9 cellular contexts compared by ENCODE assay signal in the genomic region with DNA sequence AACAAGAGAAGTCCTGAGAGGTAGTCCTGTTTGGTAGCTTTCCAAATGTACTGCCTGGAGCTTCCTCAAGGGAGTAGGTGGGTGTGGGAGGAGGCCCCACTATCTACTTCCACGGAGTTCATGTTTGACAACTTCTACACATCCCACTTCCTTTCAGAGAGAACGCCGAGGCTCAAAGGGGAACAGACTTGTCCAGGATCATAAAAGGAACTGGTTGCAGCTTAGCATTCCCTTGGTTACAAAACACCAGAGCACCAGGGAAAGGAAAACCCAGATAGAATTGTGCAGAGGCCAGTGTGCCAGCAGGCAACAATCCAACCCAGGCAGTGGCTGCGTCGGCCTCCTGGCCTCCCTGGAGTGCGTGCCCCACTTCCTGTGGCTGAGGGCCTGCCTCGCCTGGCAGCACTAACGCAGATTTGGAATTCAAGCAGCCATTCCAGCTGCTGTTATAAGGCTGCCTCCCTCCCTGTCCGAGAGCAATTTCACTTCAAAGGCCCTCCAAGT. TPM values are rescaled to one million over a fixed set of nuclear protein-coding genes. Genes with fewer than 3 reads are reported as not detected.
A peak's percentile ranks its signal among the peaks of the same experiment; 100 is the strongest.
DNase-seq lines count a peak whose midpoint lies in the region; ATAC-seq and TF ChIP-seq lines count a peak whose summit lies in the region.
"Had no signal": no experiment of that assay in that cellular context is flagged by ENCODE, and none has a peak within 500 bp of the region (broad histone marks: within the 10 kb centered on the region; RNA-seq: fewer than 3 reads in every experiment).

No MANE protein-coding gene starts in this region.

- CTCF ChIA-PET in AG04449 (lab: Yijun Ruan, JAX) (interaction anchor here (0.8 to 1.5 kb wide), 5 partner anchors 16 to 439 kb away, joined by 3 to 4 read pairs (median 3); no protein-coding TSS in a partner anchor), IMR-90 (lab: Yijun Ruan, JAX) (no interaction called here)

- no peak overlapping the region for H3K56ac ChIP-seq in IMR-90 (ENCODE audit: extremely low read depth, insufficient read depth, low read length)

- no peak overlapping the region for H2AK9ac ChIP-seq in IMR-90 (replicated peaks; ENCODE audit: low read depth, low read length, poor library complexity)

- TF ChIP-seq POLR2A in IMR-90 (IDR thresholded peaks at IDR 0.05; ENCODE audit: low read depth, low read length): no peak

- no peak for TF ChIP-seq RAD21 in IMR-90 (IDR thresholded peaks at IDR 0.05; ENCODE audit: low read length)

- intact Hi-C loops in IMR-90 (cut with micrococcal nuclease): no loop called here

- POLR2A ChIA-PET in AG04449 (lab: Yijun Ruan, JAX): interaction anchor here (0.6 to 0.9 kb wide), 2 partner anchors 83 to 109 kb away, joined by 3 read pairs; no protein-coding TSS in a partner anchor
- POLR2A ChIA-PET in IMR-90 (lab: Charles Lee; ENCODE audit: unreplicated experiment): no interaction called here

- H2AK5ac ChIP-seq in IMR-90 (ENCODE audit: low read depth, low read length): no peak overlapping the region

- H3K4me2 ChIP-seq in IMR-90 (ENCODE audit: low read depth, low read length): no peak overlapping the region

- in situ Hi-C loops in IMR-90 (cut with MboI; ENCODE audit: low sequenced_read_pairs) (no loop called here), astrocyte of the spinal cord (cut with HindIII; ENCODE audit: low sequenced_read_pairs) (no loop called here)

- WGBS in IMR-90 (ENCODE audit: extremely low coverage in 2 of 2, insufficient read length in 1 of 2), 2 experiments: 33% methylated on average over 3 of the region's 9 CpGs; no CpG with 5 or more reads in 1 of the 2 experiments
- 13 to 18% methylated on average over 9 of the region's 9 CpGs for WGBS in lung, 2 donors

- H3K27ac ChIP-seq in IMR-90 (ENCODE audit: insufficient read depth, low read length) (no peak overlapping the region), lung (ENCODE audit: low read depth in 1 of 2, low read length in 1 of 2) (peak overlapping the region in 1 of 2 donors; percentile 16)

- no peak overlapping the region for H3K14ac ChIP-seq in IMR-90 (replicated peaks; ENCODE audit: low read depth, low read length)

- H3K4me3 ChIP-seq in AG04449 (ENCODE audit: low read depth, low read length) (no peak overlapping the region), IMR-90 (ENCODE audit: insufficient read depth, low read depth, low read length) (no peak overlapping the region), astrocyte of the spinal cord (ENCODE audit: low read depth, low read length) (no peak overlapping the region), lung (no peak overlapping the region)

- no peak overlapping the region for H3K23ac ChIP-seq in IMR-90 (ENCODE audit: low read depth, low read length)

- H3K27me3 Mint-ChIP-seq in glutamatergic neuron (ENCODE audit: unreplicated experiment): peaks cover 2% of the 10 kb centered on the region

- H3K9ac ChIP-seq in IMR-90 (ENCODE audit: low read depth, low read length): no peak overlapping the region

- H4K20me1 ChIP-seq in IMR-90 (ENCODE audit: insufficient read depth, low read length): peaks cover 20% of the 10 kb centered on the region; the same call in 1 of the 2 replicates

- TF ChIP-seq CTCF in AG04449 (IDR thresholded peaks at IDR 0.05; ENCODE audit: insufficient read depth, low read length, missing control alignments) (no peak), IMR-90 (conservative IDR thresholded peaks at IDR 0.05; ENCODE audit: low read depth, low read length) (no peak), astrocyte of the spinal cord (IDR thresholded peaks at IDR 0.05; ENCODE audit: low read depth, low read length) (no peak), lung (IDR thresholded peaks at IDR 0.05; ENCODE audit: control extremely low read depth, extremely low read depth) (no peak), glutamatergic neuron (IDR thresholded peaks at IDR 0.05; ENCODE audit: partially characterized antibody, unreplicated experiment) (no peak)

- H3K36me3 Mint-ChIP-seq in glutamatergic neuron (ENCODE audit: unreplicated experiment): no peaks in the 10 kb centered on the region

- no peak overlapping the region for H3K27ac Mint-ChIP-seq in glutamatergic neuron (ENCODE audit: unreplicated experiment)

- H3K18ac ChIP-seq in IMR-90 (ENCODE audit: low read depth, low read length): no peak overlapping the region

- peak overlapping the region; percentile 24 for H2AFZ ChIP-seq in IMR-90 (replicated peaks; ENCODE audit: low read length, poor library complexity)

- no peak overlapping the region for H4K5ac ChIP-seq in IMR-90 (ENCODE audit: low read depth, low read length)

- no peaks in the 10 kb centered on the region for H3K9me3 ChIP-seq in IMR-90 (ENCODE audit: control insufficient read depth, insufficient read depth, low read length)
- no peaks in the 10 kb centered on the region for H3K9me3 ChIP-seq in lung (ENCODE audit: control insufficient read depth in 2 of 2, insufficient read depth in 1 of 2, low read length in 1 of 2)

- 0 out of 2 replicates have a peak, but pooled peaks cover 3% of the 10 kb centered on the region for H3K9me1 ChIP-seq in IMR-90 (ENCODE audit: insufficient read depth, low read length)

- H4K8ac ChIP-seq in IMR-90 (ENCODE audit: low read depth in 2 of 2, low read length in 2 of 2): no peak overlapping the region

- H3K36me3 ChIP-seq in IMR-90 (ENCODE audit: control insufficient read depth, insufficient read depth, low read length) (no peaks in the 10 kb centered on the region; the same call in 1 of the 2 replicates), lung (ENCODE audit: control insufficient read depth in 2 of 2, insufficient read depth in 2 of 2, low read length in 2 of 2) (peaks cover 0 to 5% of the 10 kb centered on the region in 2 donors)

- BruUV-seq in IMR-90 (replicated peaks; lab: Mats Ljungman, UMichigan): no TSS peak

- H3K4me1 Mint-ChIP-seq in glutamatergic neuron (ENCODE audit: low read depth, unreplicated experiment): peaks cover 3% of the 10 kb centered on the region

- peaks cover 29% of the 10 kb centered on the region for H3K27me3 ChIP-seq in IMR-90 (ENCODE audit: control insufficient read depth, insufficient read depth, low read length)
- no peaks in the 10 kb centered on the region for H3K27me3 ChIP-seq in lung (ENCODE audit: control insufficient read depth, insufficient read depth)

- no peak overlapping the region for H2BK120ac ChIP-seq in IMR-90 (ENCODE audit: low read depth, low read length)

- no peak overlapping the region for H2BK15ac ChIP-seq in IMR-90 (ENCODE audit: low read depth, low read length)

- no peak overlapping the region for H2BK5ac ChIP-seq in IMR-90 (ENCODE audit: low read depth, low read length, poor library complexity, severe bottlenecking)

- peak; percentile 25 for ATAC-seq in IMR-90 (ENCODE audit: low read depth)
- ATAC-seq in lung (ENCODE audit: insufficient read depth, low FRiP score): no peak
- ATAC-seq in HG02623 (IDR thresholded peaks at IDR 0.05; ENCODE audit: unreplicated experiment): no peak
- ATAC-seq: stimulated activated naive CD8-positive, alpha-beta T cell treated with anti-CD3 and anti-CD28 coated beads, Interleukin-15, Interleukin-2, amounts not matched to agents 100 U/mL and 50 U/mL, for 24 hours had no signal

- peaks cover 4% of the 10 kb centered on the region; the same call in 1 of the 2 replicates for H3K4me1 ChIP-seq in IMR-90 (ENCODE audit: control insufficient read depth, insufficient read depth, low read length)
- peaks cover 0 to 20% of the 10 kb centered on the region in 2 donors for H3K4me1 ChIP-seq in lung (ENCODE audit: control insufficient read depth in 2 of 2, insufficient read depth in 2 of 2, low read length in 2 of 2)

- no peak overlapping the region for H4K91ac ChIP-seq in IMR-90 (ENCODE audit: insufficient read depth, low read depth, low read length)

- H3K4ac ChIP-seq in IMR-90 (ENCODE audit: low read depth, low read length): no peak overlapping the region

- H3K9me3 Mint-ChIP-seq in glutamatergic neuron (ENCODE audit: unreplicated experiment): no peaks in the 10 kb centered on the region

- DNase-seq in AG04449 (ENCODE audit: low read depth, low spot score) (peak; percentile 40), IMR-90 (peak; percentile 25), astrocyte of the spinal cord (ENCODE audit: low read depth, low spot score) (peak; percentile 61), lung (ENCODE audit: low spot score) (peak; percentile 69), glutamatergic neuron (no peak), COR-L47 (lab: John Stamatoyannopoulos, UW) (no peak)
- no peak for DNase-seq in activated CD4-positive, alpha-beta T cell treated with anti-CD3 and anti-CD28 coated beads for 48 hours
- DNase-seq: stimulated activated naive CD8-positive, alpha-beta T cell treated with anti-CD3 and anti-CD28 coated beads, Interleukin-15, Interleukin-2, amounts not matched to agents 100 U/mL and 50 U/mL, for 24 hours had no signal

- dilution Hi-C loops in IMR-90 (cut with HindIII; ENCODE audit: low sequenced_read_pairs, unreplicated experiment): no loop called here

- no peaks in the 10 kb centered on the region for H3K79me1 ChIP-seq in IMR-90 (ENCODE audit: low read depth in 1 of 2, low read length in 2 of 2)

- H3K4me3 Mint-ChIP-seq in glutamatergic neuron (ENCODE audit: unreplicated experiment): no peak overlapping the region

- no peak overlapping the region for H2BK20ac ChIP-seq in IMR-90 (ENCODE audit: low read depth, low read length)

TF ChIP-seq in IMR-90, 13 proteins besides CTCF, POLR2A, EP300 and RAD21 (continues in another document):
- no peak for TF ChIP-seq BHLHE40 (IDR thresholded peaks at IDR 0.05; ENCODE audit: low read depth, low read length)
- no peak for TF ChIP-seq CEBPB (IDR thresholded peaks at IDR 0.05; ENCODE audit: low read depth, low read length)
- TF ChIP-seq FOS (IDR thresholded peaks at IDR 0.05; ENCODE audit: low read depth, low read length): no peak
- no peak for TF ChIP-seq MAFK (IDR thresholded peaks at IDR 0.05; ENCODE audit: low read depth, low read length)
- no peak for TF ChIP-seq NFE2L2 (IDR thresholded peaks at IDR 0.05; ENCODE audit: low read depth, low read length)
- TF ChIP-seq USF2 (IDR thresholded peaks at IDR 0.05; ENCODE audit: low read depth, low read length): no peak
- no peak for TF ChIP-seq SMC3 (IDR thresholded peaks at IDR 0.05; ENCODE audit: low read depth, low read length)
- no peak for TF ChIP-seq CHD1 (IDR thresholded peaks at IDR 0.05; ENCODE audit: low read depth, low read length)

RNA-seq across cellular contexts. Expression of gene RAP1GAP, which starts 4.2 kb away (rescaled TPM):
- total RNA-seq in IMR-90 (2012; rRNA removed) (under 0.01 TPM in 1 of 2 replicates, not detected in the other), lung (10 to 100 TPM; 14.6 to 41.4 TPM), glutamatergic neuron (ENCODE audit: unreplicated experiment) (4.8 TPM)
- polyA plus RNA-seq in IMR-90 (2012; rRNA removed) (0.10 and 0.20 TPM in 2 replicates), lung (10 to 100 TPM in 1 of 2 donors, 1 to 10 TPM in 1; 5.6 to 64.7 TPM)
- 0.05 and 0.08 TPM in 2 replicates for polyA plus RNA-seq in IMR-90 (2012; cell fraction: cytosol; rRNA removed)
- polyA plus RNA-seq in IMR-90 (2012; cell fraction: nucleus; rRNA removed; ENCODE audit: low replicate concordance): 0.21 and 0.33 TPM in 2 replicates

Comparison
In these comparisons a context has a peak if more than half of its experiments do, and no peak if none do; other contexts are left out.
1. DNase-seq: peak in AG04449 (single experiment), IMR-90 (single experiment), astrocyte of the spinal cord (single experiment) and lung (single experiment); none in activated CD4-positive, alpha-beta T cell treated with anti-CD3 and anti-CD28 coated beads for 48 hours (single experiment), glutamatergic neuron (single experiment) and COR-L47 (single experiment).